In genomic region chr13:91647361-91647970, GRCh38 we compare ENCODE assay signal across 10 cellular contexts.
DNase-seq lines count a peak whose midpoint lies in the region; ATAC-seq and TF ChIP-seq lines count a peak whose summit lies in the region.
"Had no signal": no experiment of that assay in that cellular context is flagged by ENCODE, and none has a peak within 500 bp of the region (broad histone marks: within the 10 kb centered on the region; RNA-seq: fewer than 3 reads in every experiment).

No MANE protein-coding gene starts in this region.

- no peaks in the 10 kb centered on the region for H3K9me3 ChIP-seq in OCI-LY7 (ENCODE audit: low read length)
- no peaks in the 10 kb centered on the region for H3K9me3 ChIP-seq in heart left ventricle
- H3K9me3 ChIP-seq: thyroid gland had no signal

- intact Hi-C loops in OCI-LY7 (cut with micrococcal nuclease; ENCODE audit: unreplicated experiment) (no loop called here), heart left ventricle (cut with DNase I) (no loop called here)

- no peaks in the 10 kb centered on the region for H3K4me1 ChIP-seq in OCI-LY7 (ENCODE audit: insufficient read depth, low read length, poor library complexity, severe bottlenecking)
- no peaks in the 10 kb centered on the region for H3K4me1 ChIP-seq in heart left ventricle
- H3K4me1 ChIP-seq: thyroid gland had no signal

- H2AFZ ChIP-seq in OCI-LY7 (ENCODE audit: low read length), result no peak overlapping the region

- BruUV-seq in OCI-LY7 (replicated peaks; lab: Mats Ljungman, UMichigan), result no TSS peak

- TF ChIP-seq CTCF in C4-2B (conservative IDR thresholded peaks at IDR 0.05), result peak; percentile 77
- no peak for TF ChIP-seq CTCF in OCI-LY7 (conservative IDR thresholded peaks at IDR 0.05; ENCODE audit: low read length)
- peak in 4 of 12 donors; percentile 24 to 33 (median 30) for TF ChIP-seq CTCF in heart left ventricle (IDR thresholded peaks at IDR 0.05)
- no peak for TF ChIP-seq CTCF in omental fat pad (IDR thresholded peaks at IDR 0.05)

- CTCF ChIA-PET in OCI-LY7 (lab: Charles Lee; ENCODE audit: unreplicated experiment), result no interaction called here

- no peak for TF ChIP-seq POLR2A in heart left ventricle (IDR thresholded peaks at IDR 0.05)

- H3K27ac ChIP-seq in C4-2B (no peak overlapping the region), OCI-LY7 (ENCODE audit: low read depth, low read length, poor library complexity, severe bottlenecking) (no peak overlapping the region), heart left ventricle (no peak overlapping the region)
- H3K27ac ChIP-seq: thyroid gland had no signal

- ATAC-seq in GM21723 (IDR thresholded peaks at IDR 0.05; ENCODE audit: unreplicated experiment), result peak; percentile 63
- peak in 3 of 4 donors; percentile 73 to 86 (median 76) for ATAC-seq in heart left ventricle
- no peak for ATAC-seq in HG02840 (IDR thresholded peaks at IDR 0.05; ENCODE audit: low FRiP score, unreplicated experiment)
- no peak for ATAC-seq in GM19395 (IDR thresholded peaks at IDR 0.05; ENCODE audit: unreplicated experiment)
- ATAC-seq in omental fat pad (ENCODE audit: low FRiP score), result no peak

- H3K4me3 ChIP-seq in OCI-LY7 (ENCODE audit: low read depth, low read length, poor library complexity, severe bottlenecking) (no peak overlapping the region), heart left ventricle (no peak overlapping the region)
- H3K4me3 ChIP-seq: thyroid gland had no signal

- H3K79me2 ChIP-seq in OCI-LY7 (ENCODE audit: insufficient read depth, low read depth, low read length), result no peaks in the 10 kb centered on the region

- no peaks in the 10 kb centered on the region for H3K36me3 ChIP-seq in OCI-LY7 (ENCODE audit: insufficient read depth, low read length)
- no peaks in the 10 kb centered on the region for H3K36me3 ChIP-seq in heart left ventricle
- H3K36me3 ChIP-seq: thyroid gland had no signal

- WGBS in heart left ventricle, 4 donors, result 34 to 46% (median 39%) methylated on average over 3 of the region's 3 CpGs

- H3K9me2 ChIP-seq in OCI-LY7 (ENCODE audit: insufficient read depth, low read length), result 0 out of 2 replicates have a peak, but pooled peaks cover 4% of the 10 kb centered on the region

- no peak overlapping the region for H3K4me2 ChIP-seq in OCI-LY7 (ENCODE audit: low read length)

- no peaks in the 10 kb centered on the region for H3K27me3 ChIP-seq in heart left ventricle
- H3K27me3 ChIP-seq: thyroid gland had no signal

- DNase-seq in OCI-LY7 (ENCODE audit: low spot score) (peak; percentile 72), heart left ventricle (peak in 3 of 5 donors; percentile 10 to 34 (median 18)), SW480 (ENCODE audit: low spot score) (no peak), omental fat pad (ENCODE audit: low spot score) (no peak)
- DNase-seq: midbrain, thyroid gland had no signal

- no peaks in the 10 kb centered on the region for H4K20me1 ChIP-seq in OCI-LY7 (ENCODE audit: insufficient read depth, low read length)

- POLR2A ChIA-PET in OCI-LY7 (lab: Charles Lee), result interaction anchor here (0.6 to 1.0 kb wide), 3 partner anchors 13 to 79 kb away, joined by 3 to 4 read pairs (median 3); no protein-coding TSS in a partner anchor

Comparison
In these comparisons a context has a peak if more than half of its experiments do, and no peak if none do; other contexts are left out.
1. ATAC-seq: peak in GM21723 (single experiment) and heart left ventricle (3 of 4); none in HG02840 (single experiment), GM19395 (single experiment) and omental fat pad (single experiment).
2. DNase-seq: peak in OCI-LY7 (single experiment) and heart left ventricle (3 of 5); none in SW480 (single experiment) and omental fat pad (single experiment).